Comparison of ENCODE assay signal across 15 cellular contexts in genomic region chr4:102551946-102552575, GRCh38. TPM values are rescaled to one million over a fixed set of nuclear protein-coding genes. Genes with fewer than 3 reads are reported as not detected.
A peak's percentile ranks its signal among the peaks of the same experiment; 100 is the strongest.
DNase-seq lines count a peak whose midpoint lies in the region; ATAC-seq and TF ChIP-seq lines count a peak whose summit lies in the region.
"Had no signal": no experiment of that assay in that cellular context is flagged by ENCODE, and none has a peak within 500 bp of the region (broad histone marks: within the 10 kb centered on the region; RNA-seq: fewer than 3 reads in every experiment).

No MANE protein-coding gene starts in this region.

- H3K27me3 Mint-ChIP-seq in CD8-positive, alpha-beta memory T cell: peaks cover 0 to 1% of the 10 kb centered on the region in 2 donors
- no peaks in the 10 kb centered on the region for H3K27me3 Mint-ChIP-seq in activated CD8-positive, alpha-beta T cell treated with anti-CD3 and anti-CD28 coated beads, Interleukin-2, amount 10 ng/mL, durations not matched to agents 7 days and 5 days (ENCODE audit: low read depth)
- no peaks in the 10 kb centered on the region for H3K27me3 Mint-ChIP-seq in memory B cell

- no peaks in the 10 kb centered on the region for H3K36me3 ChIP-seq in CD8-positive, alpha-beta memory T cell (ENCODE audit: insufficient read depth, low read length)
- H3K36me3 ChIP-seq in testis (ENCODE audit: low read depth, missing control alignments): no peaks in the 10 kb centered on the region

- no peaks in the 10 kb centered on the region for H3K27me3 ChIP-seq in CD8-positive, alpha-beta memory T cell (ENCODE audit: insufficient read depth, low read length, poor library complexity, severe bottlenecking)
- H3K27me3 ChIP-seq in testis: no peaks in the 10 kb centered on the region

- intact Hi-C loops in testis (cut with DNase I; ENCODE audit: low total_unique reads): no loop called here

- peak overlapping the region in 5 of 7 donors; percentile 1 to 41 (median 30) for H3K4me3 Mint-ChIP-seq in CD8-positive, alpha-beta memory T cell
- no peak overlapping the region for H3K4me3 Mint-ChIP-seq in activated CD8-positive, alpha-beta T cell treated with anti-CD3 and anti-CD28 coated beads, Interleukin-2, amount 10 ng/mL, durations not matched to agents 7 days and 5 days
- no peak overlapping the region for H3K4me3 Mint-ChIP-seq in memory B cell

- H3K27ac ChIP-seq in CD8-positive, alpha-beta memory T cell (ENCODE audit: low read depth, low read length): no peak overlapping the region
- no peak overlapping the region for H3K27ac ChIP-seq in testis
- H3K27ac ChIP-seq: coronary artery had no signal

- no peak overlapping the region for H3K4me3 ChIP-seq in CD8-positive, alpha-beta memory T cell (ENCODE audit: low read length)
- H3K4me3 ChIP-seq in testis: no peak overlapping the region
- H3K4me3 ChIP-seq: coronary artery, K562, skin epidermis had no signal

- H3K9me3 Mint-ChIP-seq in CD8-positive, alpha-beta memory T cell: no peaks in the 10 kb centered on the region
- no peaks in the 10 kb centered on the region for H3K9me3 Mint-ChIP-seq in activated CD8-positive, alpha-beta T cell treated with anti-CD3 and anti-CD28 coated beads, Interleukin-2, amount 10 ng/mL, durations not matched to agents 7 days and 5 days (ENCODE audit: insufficient read depth)
- H3K9me3 Mint-ChIP-seq in memory B cell: no peaks in the 10 kb centered on the region

- peaks cover 42 to 60% (median 58%) of the 10 kb centered on the region in 3 donors for H3K4me1 Mint-ChIP-seq in CD8-positive, alpha-beta memory T cell
- peaks cover 37% of the 10 kb centered on the region for H3K4me1 Mint-ChIP-seq in activated CD8-positive, alpha-beta T cell treated with anti-CD3 and anti-CD28 coated beads, Interleukin-2, amount 10 ng/mL, durations not matched to agents 7 days and 5 days (ENCODE audit: low read depth)
- H3K4me1 Mint-ChIP-seq in memory B cell: peaks cover 21% of the 10 kb centered on the region

- peak; percentile 35 for ATAC-seq in GM18909 (IDR thresholded peaks at IDR 0.05; ENCODE audit: poor library complexity, unreplicated experiment)
- peak; percentile 44 for ATAC-seq in activated CD8-positive, alpha-beta T cell treated with anti-CD3 and anti-CD28 coated beads, Interleukin-2, amount 10 ng/mL, durations not matched to agents 7 days and 5 days
- ATAC-seq in memory B cell (ENCODE audit: low read depth): peak; percentile 23
- ATAC-seq: K562 had no signal

- WGBS in testis, 2 donors: 88 to 97% methylated on average over 5 of the region's 5 CpGs

- POLR2A ChIA-PET in CD8-positive, alpha-beta memory T cell (lab: Charles Lee): no interaction called here
- POLR2A ChIA-PET in activated CD8-positive, alpha-beta T cell treated with anti-CD3 and anti-CD28 coated beads, Interleukin-2, amount 10 ng/mL, durations not matched to agents 7 days and 5 days (lab: Charles Lee): no interaction called here

- TF ChIP-seq CTCF in testis (IDR thresholded peaks at IDR 0.05): no peak

- DNase-seq in CD8-positive, alpha-beta memory T cell: no peak
- no peak for DNase-seq in activated CD8-positive, alpha-beta T cell treated with anti-CD3 and anti-CD28 coated beads, Interleukin-2, amount 10 ng/mL, durations not matched to agents 7 days and 5 days
- DNase-seq in memory B cell (ENCODE audit: low spot score in 2 of 2): no peak
- DNase-seq in 8988T: no peak
- DNase-seq in testis: no peak
- DNase-seq in NCI-H82 treated with DMSO at 0.1 percent for 48 hours (lab: John Stamatoyannopoulos, UW; ENCODE audit: unreplicated experiment): no peak
- DNase-seq in NCI-H2107 treated with DMSO at 0.1 percent for 48 hours (lab: John Stamatoyannopoulos, UW; ENCODE audit: unreplicated experiment): no peak
- DNase-seq: NCI-H1694, NCI-H69, nucleus accumbens, RPMI8226 had no signal

- H3K4me1 ChIP-seq in CD8-positive, alpha-beta memory T cell (ENCODE audit: insufficient read depth, low read length): peaks cover 41% of the 10 kb centered on the region
- peaks cover 3% of the 10 kb centered on the region for H3K4me1 ChIP-seq in testis

- CTCF ChIA-PET in CD8-positive, alpha-beta memory T cell (lab: Charles Lee): no interaction called here
- CTCF ChIA-PET in activated CD8-positive, alpha-beta T cell treated with anti-CD3 and anti-CD28 coated beads, Interleukin-2, amount 10 ng/mL, durations not matched to agents 7 days and 5 days (lab: Charles Lee): interaction anchor here (1.0 kb wide), 1 partner anchor 74 kb away, joined by 3 read pairs; no protein-coding TSS in a partner anchor

- H3K9me3 ChIP-seq in CD8-positive, alpha-beta memory T cell (ENCODE audit: low read length): no peaks in the 10 kb centered on the region
- H3K9me3 ChIP-seq in testis: no peaks in the 10 kb centered on the region

- H3K27ac Mint-ChIP-seq in CD8-positive, alpha-beta memory T cell: peak overlapping the region; percentile 27 to 94 (median 89)
- H3K27ac Mint-ChIP-seq in activated CD8-positive, alpha-beta T cell treated with anti-CD3 and anti-CD28 coated beads, Interleukin-2, amount 10 ng/mL, durations not matched to agents 7 days and 5 days: no peak overlapping the region
- peak overlapping the region; percentile 86 for H3K27ac Mint-ChIP-seq in memory B cell

- no peak for TF ChIP-seq POLR2A in testis (IDR thresholded peaks at IDR 0.05)

- H3K36me3 Mint-ChIP-seq in CD8-positive, alpha-beta memory T cell: peaks cover 5 to 41% (median 9%) of the 10 kb centered on the region in 3 donors
- peaks cover 52% of the 10 kb centered on the region for H3K36me3 Mint-ChIP-seq in activated CD8-positive, alpha-beta T cell treated with anti-CD3 and anti-CD28 coated beads, Interleukin-2, amount 10 ng/mL, durations not matched to agents 7 days and 5 days (ENCODE audit: low read depth)
- H3K36me3 Mint-ChIP-seq in memory B cell: peaks cover 17% of the 10 kb centered on the region

RNA-seq across cellular contexts. Expression of gene NFKB1, which starts 50.9 kb away (rescaled TPM):
- 100 to 1,000 TPM; 185 to 189 TPM for total RNA-seq in CD8-positive, alpha-beta memory T cell
- 45.5 TPM for polyA plus RNA-seq in CD8-positive, alpha-beta memory T cell
- 100 to 1,000 TPM; 150 to 162 TPM for total RNA-seq in activated CD8-positive, alpha-beta T cell treated with anti-CD3 and anti-CD28 coated beads, Interleukin-2, amount 10 ng/mL, durations not matched to agents 7 days and 5 days
- total RNA-seq in testis: 10 to 100 TPM; 24.6 to 27.4 TPM
- 22.2 TPM for polyA plus RNA-seq in testis (ENCODE audit: insufficient read depth, low read depth, low replicate concordance)

Comparison
In these comparisons a context has a peak if more than half of its experiments do, and no peak if none do; other contexts are left out.
1. H3K4me3 Mint-ChIP-seq: peak in CD8-positive, alpha-beta memory T cell (5 of 7); none in activated CD8-positive, alpha-beta T cell treated with anti-CD3 and anti-CD28 coated beads, Interleukin-2, amount 10 ng/mL, durations not matched to agents 7 days and 5 days (single experiment) and memory B cell (single experiment).
2. RNA of gene NFKB1, which starts 50.9 kb away (total RNA-seq): 185 to 189 TPM in CD8-positive, alpha-beta memory T cell and 150 to 162 TPM in activated CD8-positive, alpha-beta T cell treated with anti-CD3 and anti-CD28 coated beads, Interleukin-2, amount 10 ng/mL, durations not matched to agents 7 days and 5 days; 24.6 to 27.4 TPM in testis; every median in the first group is over 4 times any median in the second.
3. Peak in every context shown above with its lines, with median percentiles within 50 percentile points of each other: ATAC-seq.